In genomic region chr13:25865391-25865790, GRCh38 we compare ENCODE assay signal across 5 cellular contexts.
"Had no signal": no experiment of that assay in that cellular context is flagged by ENCODE, and none has a peak within 500 bp of the region (broad histone marks: within the 10 kb centered on the region; RNA-seq: fewer than 3 reads in every experiment).

No MANE protein-coding gene starts in this region.

- DNase-seq: GM23248, GOT3, H7, HFFc6, KBM-7 had no signal
